10 cellular contexts compared by ENCODE assay signal in the genomic region with DNA sequence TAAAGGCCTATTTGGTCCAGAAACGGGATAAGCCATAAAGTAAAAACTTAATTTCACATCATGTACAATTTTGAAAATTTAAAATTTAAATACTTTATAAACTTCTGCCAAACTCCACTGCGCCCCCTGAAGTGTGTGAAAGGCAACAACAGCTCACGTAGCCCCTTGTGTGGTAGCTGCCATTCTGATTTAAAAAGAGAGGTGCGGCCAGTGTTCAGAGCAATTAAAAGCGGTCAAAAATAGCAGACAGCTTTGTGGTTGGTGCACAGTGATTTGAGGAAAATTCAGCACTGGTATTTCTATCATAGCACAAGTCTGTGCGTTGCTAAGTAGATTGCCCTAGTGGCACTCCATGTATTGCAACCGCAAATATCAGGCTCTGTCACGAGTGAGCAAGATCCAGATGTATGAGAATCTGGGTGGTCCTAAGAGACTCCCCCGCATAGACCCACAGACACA.
DNase-seq lines count a peak whose midpoint lies in the region; ATAC-seq, FAIRE-seq and TF ChIP-seq lines count a peak whose summit lies in the region.
"Had no signal": no experiment of that assay in that cellular context is flagged by ENCODE, and none has a peak within 500 bp of the region (broad histone marks: within the 10 kb centered on the region; RNA-seq: fewer than 3 reads in every experiment).

No MANE protein-coding gene starts in this region.

- H2AFZ ChIP-seq in IMR-90 (replicated peaks; ENCODE audit: low read length, poor library complexity) = peak overlapping the region; percentile 40

- H3K27ac ChIP-seq in IMR-90 (ENCODE audit: insufficient read depth, low read length) = no peak overlapping the region
- H3K27ac ChIP-seq in CD4-positive, alpha-beta T cell (ENCODE audit: low read depth, low read length) = no peak overlapping the region

- POLR2A ChIA-PET in IMR-90 (lab: Charles Lee; ENCODE audit: unreplicated experiment) = no interaction called here
- POLR2A ChIA-PET in CD4-positive, alpha-beta T cell (lab: Charles Lee) = no interaction called here

- no CpG with 5 or more reads among the region's 9 CpGs for WGBS in IMR-90 (ENCODE audit: extremely low coverage in 2 of 2, insufficient read length in 1 of 2), 2 experiments

- H3K27me3 Mint-ChIP-seq in nephron (ENCODE audit: low read depth) = peaks cover 8% of the 10 kb centered on the region
- H3K27me3 Mint-ChIP-seq in CD4-positive, alpha-beta T cell = no peaks in the 10 kb centered on the region

- no peak overlapping the region for H2BK5ac ChIP-seq in IMR-90 (ENCODE audit: low read depth, low read length, poor library complexity, severe bottlenecking)

- peaks cover 14% of the 10 kb centered on the region for H3K4me1 Mint-ChIP-seq in nephron
- peaks cover 10% of the 10 kb centered on the region for H3K4me1 Mint-ChIP-seq in CD4-positive, alpha-beta T cell (ENCODE audit: low read depth)

- H3K27me3 ChIP-seq in IMR-90 (ENCODE audit: control insufficient read depth, insufficient read depth, low read length) = peaks cover 4% of the 10 kb centered on the region
- H3K27me3 ChIP-seq in bronchial epithelial cell (ENCODE audit: control insufficient read depth, insufficient read depth, low read length) = no peaks in the 10 kb centered on the region
- no peaks in the 10 kb centered on the region for H3K27me3 ChIP-seq in CD4-positive, alpha-beta T cell (ENCODE audit: control insufficient read depth, insufficient read depth, low read length)

- BruUV-seq in IMR-90 (replicated peaks; lab: Mats Ljungman, UMichigan) = no TSS peak

- no peaks in the 10 kb centered on the region for H3K9me3 ChIP-seq in IMR-90 (ENCODE audit: control insufficient read depth, insufficient read depth, low read length)
- no peaks in the 10 kb centered on the region for H3K9me3 ChIP-seq in CD4-positive, alpha-beta T cell (ENCODE audit: control insufficient read depth, low read length)

- H3K56ac ChIP-seq in IMR-90 (ENCODE audit: extremely low read depth, insufficient read depth, low read length) = no peak overlapping the region

- no peak overlapping the region for H4K8ac ChIP-seq in IMR-90 (ENCODE audit: low read depth in 2 of 2, low read length in 2 of 2)

- no peak overlapping the region for H2AK5ac ChIP-seq in IMR-90 (ENCODE audit: low read depth, low read length)

- no peak overlapping the region for H4K91ac ChIP-seq in IMR-90 (ENCODE audit: insufficient read depth, low read depth, low read length)

- H3K4me1 ChIP-seq in IMR-90 (ENCODE audit: control insufficient read depth, insufficient read depth, low read length) = no peaks in the 10 kb centered on the region

- H3K4me3 ChIP-seq in IMR-90 (ENCODE audit: insufficient read depth, low read depth, low read length) (no peak overlapping the region), bronchial epithelial cell (ENCODE audit: low read depth, low read length) (no peak overlapping the region)

- TF ChIP-seq CTCF in IMR-90 (conservative IDR thresholded peaks at IDR 0.05; ENCODE audit: low read depth, low read length) = peak; percentile 47
- TF ChIP-seq CTCF in bronchial epithelial cell (IDR thresholded peaks at IDR 0.05; ENCODE audit: insufficient read depth, low read length, severe bottlenecking) = peak; percentile 16
- peak; percentile 28 to 50 (median 35) for TF ChIP-seq CTCF in nephron (IDR thresholded peaks at IDR 0.05; ENCODE audit: unreplicated experiment in 3 of 3)
- no peak for TF ChIP-seq CTCF in CD4-positive, alpha-beta T cell (IDR thresholded peaks at IDR 0.05)

- H3K79me1 ChIP-seq in IMR-90 (ENCODE audit: low read depth in 1 of 2, low read length in 2 of 2) = no peaks in the 10 kb centered on the region

- no peak for FAIRE-seq in bronchial epithelial cell (lab: Jason Lieb, UNC)
- FAIRE-seq: HTR-8/SVneo had no signal

- H3K18ac ChIP-seq in IMR-90 (ENCODE audit: low read depth, low read length) = no peak overlapping the region

- H3K9ac ChIP-seq in IMR-90 (ENCODE audit: low read depth, low read length) = no peak overlapping the region

- dilution Hi-C loops in IMR-90 (cut with HindIII; ENCODE audit: low sequenced_read_pairs, unreplicated experiment) = no loop called here

- H3K36me3 ChIP-seq in IMR-90 (ENCODE audit: control insufficient read depth, insufficient read depth, low read length) = no peaks in the 10 kb centered on the region
- no peaks in the 10 kb centered on the region for H3K36me3 ChIP-seq in bronchial epithelial cell (ENCODE audit: control insufficient read depth, insufficient read depth, low read length)

- no peak overlapping the region for H2BK20ac ChIP-seq in IMR-90 (ENCODE audit: low read depth, low read length)

- CTCF ChIA-PET in IMR-90 (lab: Yijun Ruan, JAX) = interaction anchor here (0.7 to 2.8 kb wide), 8 partner anchors 11 to 65 kb away, joined by 3 to 8 read pairs (median 4); no protein-coding TSS in a partner anchor
- CTCF ChIA-PET in CD4-positive, alpha-beta T cell (lab: Charles Lee) = no interaction called here

- DNase-seq in DMS53 (lab: John Stamatoyannopoulos, UW) = peak; percentile 67
- DNase-seq in DMS53 treated with DMSO at 0.1 percent for 48 hours (lab: John Stamatoyannopoulos, UW; ENCODE audit: unreplicated experiment) = no peak
- peak; percentile 11 for DNase-seq in IMR-90
- peak; percentile 3 for DNase-seq in bronchial epithelial cell (ENCODE audit: low read depth)
- no peak for DNase-seq in NCI-H526 treated with DMSO at 0.1 percent for 48 hours (lab: John Stamatoyannopoulos, UW)
- DNase-seq in CD4-positive, alpha-beta T cell = no peak
- DNase-seq: activated naive CD8-positive, alpha-beta T cell treated with anti-CD3 and anti-CD28 coated beads, Interleukin-2, amount 10 ng/mL, durations not matched to agents 7 days and 5 days had no signal

- no peak overlapping the region for H3K14ac ChIP-seq in IMR-90 (replicated peaks; ENCODE audit: low read depth, low read length)

- H3K36me3 Mint-ChIP-seq in nephron (ENCODE audit: low read depth) = no peaks in the 10 kb centered on the region
- no peaks in the 10 kb centered on the region for H3K36me3 Mint-ChIP-seq in CD4-positive, alpha-beta T cell (ENCODE audit: low read depth)
- H3K36me3 Mint-ChIP-seq: activated naive CD8-positive, alpha-beta T cell treated with anti-CD3 and anti-CD28 coated beads, Interleukin-2, amount 10 ng/mL, durations not matched to agents 7 days and 5 days had no signal

- intact Hi-C loops in IMR-90 (cut with micrococcal nuclease) = loop anchor here (1.0 kb wide), 1 partner anchor 65 kb away; no protein-coding TSS in a partner anchor
- intact Hi-C loops in CD4-positive, alpha-beta T cell (cut with DNase I, micrococcal nuclease) = no loop called here

- H3K23ac ChIP-seq in IMR-90 (ENCODE audit: low read depth, low read length) = no peak overlapping the region

- H3K4me3 Mint-ChIP-seq in nephron = no peak overlapping the region
- H3K4me3 Mint-ChIP-seq in CD4-positive, alpha-beta T cell = no peak overlapping the region
- H3K4me3 Mint-ChIP-seq: activated naive CD8-positive, alpha-beta T cell treated with anti-CD3 and anti-CD28 coated beads, Interleukin-2, amount 10 ng/mL, durations not matched to agents 7 days and 5 days had no signal

- H4K5ac ChIP-seq in IMR-90 (ENCODE audit: low read depth, low read length) = no peak overlapping the region

- no peak for TF ChIP-seq POLR2A in IMR-90 (IDR thresholded peaks at IDR 0.05; ENCODE audit: low read depth, low read length)

- in situ Hi-C loops in IMR-90 (cut with MboI; ENCODE audit: low sequenced_read_pairs) = no loop called here

- H3K4me2 ChIP-seq in IMR-90 (ENCODE audit: low read depth, low read length) = no peak overlapping the region

- H4K20me1 ChIP-seq in IMR-90 (ENCODE audit: insufficient read depth, low read length) = no peaks in the 10 kb centered on the region

- peak; percentile 21; the same call in 1 of the 2 replicates for ATAC-seq in IMR-90 (ENCODE audit: low read depth)
- no peak for ATAC-seq in CD4-positive, alpha-beta T cell (ENCODE audit: poor library complexity)
- ATAC-seq in HG03108 (IDR thresholded peaks at IDR 0.05; ENCODE audit: unreplicated experiment) = no peak

- no peaks in the 10 kb centered on the region for H3K9me3 Mint-ChIP-seq in nephron
- H3K9me3 Mint-ChIP-seq in CD4-positive, alpha-beta T cell = no peaks in the 10 kb centered on the region
- H3K9me3 Mint-ChIP-seq: activated naive CD8-positive, alpha-beta T cell treated with anti-CD3 and anti-CD28 coated beads, Interleukin-2, amount 10 ng/mL, durations not matched to agents 7 days and 5 days had no signal

- H3K27ac Mint-ChIP-seq in nephron = no peak overlapping the region
- no peak overlapping the region for H3K27ac Mint-ChIP-seq in CD4-positive, alpha-beta T cell
- H3K27ac Mint-ChIP-seq: activated naive CD8-positive, alpha-beta T cell treated with anti-CD3 and anti-CD28 coated beads, Interleukin-2, amount 10 ng/mL, durations not matched to agents 7 days and 5 days had no signal

- TF ChIP-seq RAD21 in IMR-90 (IDR thresholded peaks at IDR 0.05; ENCODE audit: low read length) = no peak

- H2BK15ac ChIP-seq in IMR-90 (ENCODE audit: low read depth, low read length) = no peak overlapping the region

- H2AK9ac ChIP-seq in IMR-90 (replicated peaks; ENCODE audit: low read depth, low read length, poor library complexity) = no peak overlapping the region

- H3K9me1 ChIP-seq in IMR-90 (ENCODE audit: insufficient read depth, low read length) = no peaks in the 10 kb centered on the region

- H3K4ac ChIP-seq in IMR-90 (ENCODE audit: low read depth, low read length) = no peak overlapping the region

- H2BK120ac ChIP-seq in IMR-90 (ENCODE audit: low read depth, low read length) = no peak overlapping the region

TF ChIP-seq in IMR-90, 13 proteins besides CTCF, POLR2A, EP300 and RAD21:
- TF ChIP-seq SMC3 (IDR thresholded peaks at IDR 0.05; ENCODE audit: low read depth, low read length) = peak; percentile 30; the same call in 1 of the 2 replicates
- no peak for TF ChIP-seq CEBPB (IDR thresholded peaks at IDR 0.05; ENCODE audit: low read depth, low read length)

Comparison
In these comparisons a context has a peak if more than half of its experiments do, and no peak if none do; other contexts are left out.
1. DNase-seq: peak in DMS53 (single experiment), IMR-90 (single experiment) and bronchial epithelial cell (single experiment); none in DMS53 treated with DMSO at 0.1 percent for 48 hours (single experiment), NCI-H526 treated with DMSO at 0.1 percent for 48 hours (single experiment) and CD4-positive, alpha-beta T cell (0 of 10).